ENCODE assay signal across 28 cellular contexts in the genomic region with DNA sequence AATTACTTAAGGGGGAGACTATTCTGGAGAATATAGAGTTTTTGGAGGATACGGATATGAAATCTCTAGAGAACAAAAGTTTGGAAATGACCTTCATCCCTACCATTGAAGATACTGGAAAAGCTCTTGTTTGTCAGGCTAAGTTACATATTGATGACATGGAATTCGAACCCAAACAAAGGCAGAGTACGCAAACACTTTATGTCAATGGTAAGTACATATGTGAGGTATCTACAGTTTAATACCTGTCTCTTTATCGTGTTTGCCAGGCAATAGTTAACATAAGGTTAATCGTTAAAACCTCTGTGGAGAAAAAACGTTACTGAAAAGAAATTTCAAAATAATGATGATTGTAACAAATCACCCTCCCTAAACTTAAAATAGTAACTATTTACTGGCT. TPM values are rescaled to one million over a fixed set of nuclear protein-coding genes. Genes with fewer than 3 reads are reported as not detected.
"Had no signal": no experiment of that assay in that cellular context is flagged by ENCODE, and none has a peak within 500 bp of the region (broad histone marks: within the 10 kb centered on the region; RNA-seq: fewer than 3 reads in every experiment).

No MANE protein-coding gene starts in this region.

- DNase-seq: activated CD4-positive, alpha-beta memory T cell treated with anti-CD3 and anti-CD28 coated beads for 36 hours; activated CD4-positive, alpha-beta T cell treated with anti-CD3 and anti-CD28 coated beads for 36 hours; activated CD4-positive, alpha-beta T cell treated with anti-CD3 and anti-CD28 coated beads, Interleukin-2, amount 10 ng/mL, durations not matched to agents 24 days and 14 days; activated CD4-positive, CD25-positive, alpha-beta regulatory T cell; activated CD4-positive, CD25-positive, alpha-beta regulatory T cell treated with anti-CD3 and anti-CD28 coated beads, Interleukin-2, amount 50 U/mL, for 72 hours; activated CD8-positive, alpha-beta memory T cell treated with anti-CD3 and anti-CD28 coated beads, Interleukin-2, amount 10 ng/mL, durations not matched to agents 7 days and 5 days; activated CD8-positive, alpha-beta memory T cell treated with anti-CD3 and anti-CD28 coated beads, Interleukin-2, amount 50 U/mL, for 4 hours; activated CD8-positive, alpha-beta T cell treated with anti-CD3 and anti-CD28 coated beads, Interleukin-2, amount 10 ng/mL, durations not matched to agents 7 days and 5 days; activated effector memory CD4-positive, alpha-beta T cell treated with anti-CD3 and anti-CD28 coated beads, Interleukin-2, amount 50 U/mL, for 16 hours; activated naive CD4-positive, alpha-beta T cell treated with anti-CD3 and anti-CD28 coated beads for 36 hours; activated naive CD8-positive, alpha-beta T cell treated with anti-CD3 and anti-CD28 coated beads for 36 hours; activated naive CD8-positive, alpha-beta T cell treated with anti-CD3 and anti-CD28 coated beads, Interleukin-2, amount 50 U/mL, for 24 hours; activated T-cell treated with anti-CD3 and anti-CD28 coated beads, Interleukin-2, amount 50 U/mL, for 1 hour; activated T-cell treated with anti-CD3 and anti-CD28 coated beads, Interleukin-2, amount 50 U/mL, for 48 hours; adrenal gland; amygdala; aorta; body of pancreas; dorsolateral prefrontal cortex; effector memory CD4-positive, alpha-beta T cell; endodermal cell; foreskin fibroblast; head of caudate nucleus; T-helper 2 cell had no signal

- ATAC-seq: activated CD4-positive, alpha-beta T cell treated with anti-CD3 and anti-CD28 coated beads for 36 hours; activated CD8-positive, alpha-beta memory T cell treated with anti-CD3 and anti-CD28 coated beads, Interleukin-2, amount 10 ng/mL, durations not matched to agents 7 days and 5 days; activated CD8-positive, alpha-beta T cell treated with anti-CD3 and anti-CD28 coated beads, Interleukin-2, amount 10 ng/mL, durations not matched to agents 7 days and 5 days; body of pancreas; esophagus mucosa had no signal

- H3K9me3 ChIP-seq: adrenal gland, body of pancreas had no signal

- H3K27me3 ChIP-seq: adrenal gland, body of pancreas, dorsolateral prefrontal cortex had no signal

- FAIRE-seq: frontal cortex had no signal

- H3K4me3 ChIP-seq: adrenal gland, body of pancreas, coronary artery, dorsolateral prefrontal cortex had no signal

- H3K27ac ChIP-seq: body of pancreas, coronary artery, dorsolateral prefrontal cortex had no signal

RNA-seq across cellular contexts. Expression of gene VCAM1, which starts 11.8 kb away (rescaled TPM):
- total RNA-seq: activated CD4-positive, alpha-beta memory T cell treated with anti-CD3 and anti-CD28 coated beads for 36 hours; activated CD4-positive, alpha-beta T cell treated with anti-CD3 and anti-CD28 coated beads for 36 hours; activated CD4-positive, alpha-beta T cell treated with anti-CD3 and anti-CD28 coated beads, Interleukin-2, amount 10 ng/mL, durations not matched to agents 24 days and 14 days; activated naive CD4-positive, alpha-beta T cell treated with anti-CD3 and anti-CD28 coated beads for 36 hours; activated T-helper 2 cell treated with anti-CD3 and anti-CD28 coated beads, Interferon-gamma antibody, Interleukin-2, Interleukin-4, amounts not matched to agents 10 μg/mL and 5 μg/mL and 100 μg/mL, durations not matched to agents 14 hours and 24 hours and 36 hours had no signal
